Comparison of ENCODE assay signal across 8 cellular contexts in the genomic region with DNA sequence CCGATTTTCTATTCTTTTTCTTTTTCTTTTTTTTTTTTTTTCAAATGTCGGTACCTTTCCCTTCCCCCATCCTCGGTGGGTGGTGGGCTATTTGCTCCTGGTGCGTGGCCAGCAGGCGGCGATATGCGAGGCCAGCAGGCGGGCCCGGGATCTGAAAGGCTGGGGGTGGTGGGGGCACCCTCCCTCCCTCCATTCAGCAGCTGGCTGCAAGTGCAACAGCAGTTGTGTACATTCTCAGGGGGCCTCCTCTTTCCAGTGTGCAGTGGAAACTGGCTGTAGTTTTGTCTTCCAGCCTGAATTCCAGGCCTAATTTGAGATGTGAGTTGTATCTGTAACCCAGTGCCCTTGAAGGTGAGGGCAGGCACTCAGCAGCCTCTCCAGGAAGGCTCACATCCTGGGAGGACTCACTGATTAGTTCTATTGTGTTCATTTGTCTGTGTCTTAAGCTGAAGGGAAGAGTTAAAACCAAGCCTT. TPM values are rescaled to one million over a fixed set of nuclear protein-coding genes. Genes with fewer than 3 reads are reported as not detected.
DNase-seq lines count a peak whose midpoint lies in the region; TF ChIP-seq lines count a peak whose summit lies in the region.

No MANE protein-coding gene starts in this region.

- peaks cover 7% of the 10 kb centered on the region for H3K27me3 Mint-ChIP-seq in neural crest cell (ENCODE audit: low read depth)

- no peak overlapping the region for H3K4me3 ChIP-seq in coronary artery

- peaks cover 54% of the 10 kb centered on the region for H3K4me1 Mint-ChIP-seq in neural crest cell

- H3K9me3 Mint-ChIP-seq in neural crest cell = no peaks in the 10 kb centered on the region

- peak; percentile 82 for TF ChIP-seq CTCF in neural crest cell (conservative IDR thresholded peaks at IDR 0.05)
- TF ChIP-seq CTCF in coronary artery (IDR thresholded peaks at IDR 0.05) = no peak

- H3K27ac ChIP-seq in coronary artery = no peak overlapping the region

- H3K4me3 Mint-ChIP-seq in neural crest cell = peak overlapping the region; percentile 97

- DNase-seq in DMS 273 treated with DMSO at 0.1 percent for 48 hours (lab: John Stamatoyannopoulos, UW) (peak; percentile 61), HuH-7.5 (ENCODE audit: low spot score) (peak; percentile 91), dermis blood vessel endothelial cell (peak; percentile 60), neural crest cell (ENCODE audit: low read depth, low spot score) (peak; percentile 65), T1000 (lab: John Stamatoyannopoulos, UW) (no peak), coronary artery (ENCODE audit: low spot score) (no peak), glomerular visceral epithelial cell (ENCODE audit: extremely low spot score) (no peak)
- DNase-seq in activated effector memory CD4-positive, alpha-beta T cell treated with Interleukin-2 at 50 U/mL for 16 hours = no peak

- peaks cover 45% of the 10 kb centered on the region for H3K36me3 Mint-ChIP-seq in neural crest cell (ENCODE audit: low read depth)

- H3K27ac Mint-ChIP-seq in neural crest cell (ENCODE audit: unreplicated experiment) = peak overlapping the region; percentile 96

RNA-seq across cellular contexts. Expression of gene MYCN, which starts 3.1 kb away (rescaled TPM):
- 12.2 and 19.6 TPM in 2 replicates for total RNA-seq in dermis blood vessel endothelial cell
- total RNA-seq in neural crest cell = 144 and 149 TPM in 2 replicates

Comparison
In these comparisons a context has a peak if more than half of its experiments do, and no peak if none do; other contexts are left out.
1. DNase-seq: peak in DMS 273 treated with DMSO at 0.1 percent for 48 hours (single experiment), HuH-7.5 (single experiment), dermis blood vessel endothelial cell (single experiment) and neural crest cell (single experiment); none in T1000 (single experiment), coronary artery (single experiment), glomerular visceral epithelial cell (single experiment) and activated effector memory CD4-positive, alpha-beta T cell treated with Interleukin-2 at 50 U/mL for 16 hours (single experiment).